Comparison of ENCODE assay signal across 27 cellular contexts in genomic region chr10:13955426-13955825, GRCh38.
"Had no signal": no experiment of that assay in that cellular context is flagged by ENCODE, and none has a peak within 500 bp of the region (broad histone marks: within the 10 kb centered on the region; RNA-seq: fewer than 3 reads in every experiment).

No MANE protein-coding gene starts in this region.

- H3K4me1 Mint-ChIP-seq: naive B cell; stimulated activated naive B cell treated with anti-CD40 and anti-IgM and Interleukin-4, amounts not matched to agents 10 μg/mL and 1 μg/mL and 100 μg/mL, for 72 hours had no signal

- H3K9me3 ChIP-seq: gastrocnemius medialis, mucosa of descending colon, prostate gland, right atrium auricular region, suprapubic skin had no signal

- H3K9ac ChIP-seq: neural progenitor cell had no signal

- H3K27ac ChIP-seq: epithelial cell of prostate, neural progenitor cell, prostate gland had no signal

- H3K36me3 ChIP-seq: gastrocnemius medialis, neural progenitor cell, prostate gland, right atrium auricular region, suprapubic skin had no signal

- H3K4me3 Mint-ChIP-seq: endodermal cell; mesothelial cell of epicardium; naive B cell; nephron; neural progenitor cell; stimulated activated naive B cell treated with anti-CD40 and anti-IgM and Interleukin-4, amounts not matched to agents 10 μg/mL and 1 μg/mL and 100 μg/mL, for 72 hours; stimulated activated naive CD8-positive, alpha-beta T cell treated with anti-CD3 and anti-CD28 coated beads, Interleukin-15, Interleukin-2, amounts not matched to agents 100 ng/mL and 50 ng/mL, for 24 hours had no signal

- H3K4me1 ChIP-seq: neural progenitor cell, prostate gland had no signal

- H3K36me3 Mint-ChIP-seq: mesothelial cell of epicardium had no signal

- H3K27me3 ChIP-seq: gastrocnemius medialis, neural progenitor cell, right atrium auricular region, suprapubic skin had no signal

- DNase-seq: central memory CD4-positive, alpha-beta T cell; dorsolateral prefrontal cortex; effector CD4-positive, alpha-beta T cell; endodermal cell; gastrocnemius medialis; head of caudate nucleus; kidney; mesenchymal stem cell; mucosa of descending colon; naive B cell; stimulated activated CD4-positive, alpha-beta T cell treated with anti-CD3 and anti-CD28 coated beads, Interleukin-12 subunit alpha, Interleukin-12 subunit beta, amount 100 ng/mL, for 4 hours; stimulated activated CD4-positive, alpha-beta T cell treated with anti-CD3 and anti-CD28 coated beads, Interleukin-2, amount 100 ng/mL, for 24 hours; stimulated activated CD4-positive, alpha-beta T cell treated with anti-CD3 and anti-CD28 coated beads, Interleukin-4, amount 100 ng/mL, for 24 hours; stimulated activated naive B cell treated with anti-CD40 and anti-IgM and Interleukin-4, amounts not matched to agents 10 μg/mL and 1 μg/mL and 100 μg/mL, for 72 hours; trophoblast cell had no signal

- H3K27ac Mint-ChIP-seq: endodermal cell; mesothelial cell of epicardium; nephron; neural progenitor cell; stimulated activated naive B cell treated with anti-CD40 and anti-IgM and Interleukin-4, amounts not matched to agents 10 μg/mL and 1 μg/mL and 100 μg/mL, for 72 hours; stimulated activated naive CD8-positive, alpha-beta T cell treated with anti-CD3 and anti-CD28 coated beads, Interleukin-15, Interleukin-2, amounts not matched to agents 100 ng/mL and 50 ng/mL, for 24 hours had no signal

- H2AFZ ChIP-seq: neural progenitor cell had no signal

- H3K4me3 ChIP-seq: dorsolateral prefrontal cortex, gastrocnemius medialis, mucosa of descending colon, neural progenitor cell, prostate gland, right atrium auricular region, smooth muscle cell, suprapubic skin had no signal

- H3K4me2 ChIP-seq: neural progenitor cell, smooth muscle cell had no signal

- ATAC-seq: esophagus mucosa; gastrocnemius medialis; left lobe of liver; mucosa of descending colon; sciatic nerve; stimulated activated naive B cell treated with anti-CD40 and anti-IgM and Interleukin-4, amounts not matched to agents 10 μg/mL and 1 μg/mL and 100 μg/mL, for 72 hours had no signal
